Comparison of ENCODE assay signal across 15 cellular contexts in the genomic region with DNA sequence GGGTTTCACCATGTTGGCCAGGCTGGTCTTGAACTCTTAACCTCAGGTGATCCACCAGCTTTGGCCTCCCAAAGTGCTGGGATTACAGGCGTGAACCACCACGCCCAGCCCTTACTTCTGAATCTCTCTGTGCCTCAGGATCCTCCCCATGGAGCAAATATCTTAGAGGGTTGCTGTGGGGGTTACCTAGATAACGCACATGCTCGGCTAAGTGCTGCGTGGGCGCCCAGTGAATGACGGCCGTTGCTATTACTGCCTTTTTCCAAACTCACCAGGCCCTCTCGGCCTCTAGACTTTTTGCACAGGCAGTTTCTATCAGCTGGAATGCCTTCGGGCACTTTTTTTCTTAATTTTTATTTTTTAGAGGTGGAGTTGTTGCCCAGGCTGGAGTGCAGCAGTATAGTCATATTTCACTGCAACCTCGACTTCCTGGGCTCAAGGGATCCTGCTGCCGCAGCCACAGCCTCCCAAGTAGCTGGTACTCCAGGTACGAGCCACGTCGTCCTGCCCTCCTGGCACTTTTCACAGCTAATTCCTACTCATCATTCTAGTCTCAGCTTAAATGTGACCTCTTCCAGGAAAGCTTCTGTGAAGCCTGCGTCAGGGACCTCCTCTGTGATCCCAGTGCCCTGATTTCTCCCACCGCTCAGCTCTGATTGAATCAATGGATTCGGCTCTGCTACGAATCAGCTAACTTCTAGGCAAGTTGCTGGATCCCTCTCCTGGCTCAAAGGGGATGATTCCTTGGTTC. TPM values are rescaled to one million over a fixed set of nuclear protein-coding genes. Genes with fewer than 3 reads are reported as not detected.
DNase-seq lines count a peak whose midpoint lies in the region; TF ChIP-seq lines count a peak whose summit lies in the region.
"Had no signal": no experiment of that assay in that cellular context is flagged by ENCODE, and none has a peak within 500 bp of the region (broad histone marks: within the 10 kb centered on the region; RNA-seq: fewer than 3 reads in every experiment).

No MANE protein-coding gene starts in this region.

- peaks cover 6% of the 10 kb centered on the region for H3K36me3 Mint-ChIP-seq in endodermal cell (ENCODE audit: low read depth)
- H3K36me3 Mint-ChIP-seq in neural crest cell (ENCODE audit: low read depth) = no peaks in the 10 kb centered on the region

- H3K9me3 ChIP-seq in BE2C (no peaks in the 10 kb centered on the region), endodermal cell (ENCODE audit: control insufficient read depth, low read length) (no peaks in the 10 kb centered on the region), HAP-1 (no peaks in the 10 kb centered on the region)
- H3K9me3 ChIP-seq: left ventricle myocardium inferior, right lobe of liver had no signal

- H3K4me3 Mint-ChIP-seq in endodermal cell (peak overlapping the region; percentile 58), neural crest cell (peak overlapping the region; percentile 47)
- H3K4me3 Mint-ChIP-seq: stimulated activated naive CD8-positive, alpha-beta T cell treated with anti-CD3 and anti-CD28 coated beads, Interleukin-15, amount 100 ng/mL, for 72 hours had no signal

- TF ChIP-seq CTCF in BE2C (IDR thresholded peaks at IDR 0.05; ENCODE audit: low read depth, low read length) (no peak), endodermal cell (conservative IDR thresholded peaks at IDR 0.05) (no peak), neural crest cell (conservative IDR thresholded peaks at IDR 0.05) (no peak)

- no peak overlapping the region for H3K27ac ChIP-seq in endodermal cell (ENCODE audit: low read depth, low read length)
- H3K27ac ChIP-seq: left ventricle myocardium inferior, right lobe of liver, SK-N-MC had no signal

- WGBS in endodermal cell (ENCODE audit: insufficient coverage in 1 of 2, insufficient read length in 1 of 2), 2 experiments = 91% methylated on average over 15 to 19 of the region's 19 CpGs

- peaks cover 39% of the 10 kb centered on the region for H3K27me3 Mint-ChIP-seq in endodermal cell (ENCODE audit: insufficient read depth)
- H3K27me3 Mint-ChIP-seq in neural crest cell (ENCODE audit: low read depth) = peaks cover 57% of the 10 kb centered on the region
- H3K27me3 Mint-ChIP-seq: stimulated activated naive CD8-positive, alpha-beta T cell treated with anti-CD3 and anti-CD28 coated beads, Interleukin-15, amount 100 ng/mL, for 72 hours had no signal

- peak overlapping the region; percentile 20 for H3K9ac ChIP-seq in endodermal cell (ENCODE audit: extremely low read depth, low read length, poor library complexity, severe bottlenecking)

- no peaks in the 10 kb centered on the region for H3K9me3 Mint-ChIP-seq in endodermal cell
- H3K9me3 Mint-ChIP-seq in neural crest cell = no peaks in the 10 kb centered on the region
- H3K9me3 Mint-ChIP-seq: stimulated activated naive CD8-positive, alpha-beta T cell treated with anti-CD3 and anti-CD28 coated beads, Interleukin-15, amount 100 ng/mL, for 72 hours had no signal

- in situ Hi-C loops in HAP-1 (cut with MboI; ENCODE audit: low sequenced_read_pairs) = no loop called here

- H3K4me1 Mint-ChIP-seq in endodermal cell (peaks cover 34% of the 10 kb centered on the region), neural crest cell (peaks cover 29% of the 10 kb centered on the region)

- no peak for DNase-seq in BE2C
- peak; percentile 14 for DNase-seq in H7
- no peak for DNase-seq in endodermal cell
- no peak for DNase-seq in neural crest cell (ENCODE audit: low read depth, low spot score)
- DNase-seq in SKM-1 treated with dmso at 0.1 percent for 144 hours (lab: John Stamatoyannopoulos, UW; ENCODE audit: unreplicated experiment) = no peak
- DNase-seq in HAP-1 (ENCODE audit: low spot score in 2 of 2) = no peak
- DNase-seq in stimulated activated CD4-positive, alpha-beta T cell treated with anti-CD3 and anti-CD28 coated beads, Interleukin-12 subunit alpha, Interleukin-12 subunit beta, amount 100 ng/mL, for 4 hours = no peak
- DNase-seq: activated CD4-positive, alpha-beta T cell treated with anti-CD3 and anti-CD28 coated beads for 48 hours; EL; hypothalamus; left ventricle myocardium inferior; stimulated activated naive CD8-positive, alpha-beta T cell treated with anti-CD3 and anti-CD28 coated beads, Interleukin-15, amount 100 ng/mL, for 72 hours had no signal

- H3K36me3 ChIP-seq in BE2C = no peaks in the 10 kb centered on the region
- H3K36me3 ChIP-seq in H7 (replicated peaks; ENCODE audit: control insufficient read depth, insufficient read depth, low read length) = no peaks in the 10 kb centered on the region; the same call in 1 of the 2 replicates
- no peaks in the 10 kb centered on the region for H3K36me3 ChIP-seq in endodermal cell (ENCODE audit: control insufficient read depth, insufficient read depth, low read length)
- H3K36me3 ChIP-seq in HAP-1 (replicated peaks) = no peaks in the 10 kb centered on the region
- H3K36me3 ChIP-seq: right lobe of liver had no signal

- H3K4me3 ChIP-seq in BE2C (ENCODE audit: low read depth, low read length) (0 out of 2 replicates have a peak overlapping the region, but pooled peaks have one; percentile 12), H7 (ENCODE audit: insufficient read depth, low read depth, low read length) (peak overlapping the region; percentile 63; the same call in 1 of the 2 replicates), endodermal cell (ENCODE audit: low read length) (no peak overlapping the region), HAP-1 (no peak overlapping the region)
- H3K4me3 ChIP-seq: left ventricle myocardium inferior, SK-N-MC had no signal

- H3K27ac Mint-ChIP-seq in endodermal cell (no peak overlapping the region), neural crest cell (ENCODE audit: unreplicated experiment) (no peak overlapping the region)

- H3K27me3 ChIP-seq in BE2C (no peaks in the 10 kb centered on the region), H7 (ENCODE audit: control insufficient read depth, insufficient read depth, low read length) (peaks cover 8% of the 10 kb centered on the region), endodermal cell (ENCODE audit: control insufficient read depth, insufficient read depth, low read length, poor library complexity, severe bottlenecking) (peaks cover 18% of the 10 kb centered on the region), HAP-1 (ENCODE audit: low read depth) (no peaks in the 10 kb centered on the region)
- H3K27me3 ChIP-seq: right lobe of liver had no signal

- peaks cover 9% of the 10 kb centered on the region for H3K4me1 ChIP-seq in BE2C
- no peaks in the 10 kb centered on the region for H3K4me1 ChIP-seq in endodermal cell (ENCODE audit: control insufficient read depth, insufficient read depth, low read length)
- H3K4me1 ChIP-seq in HAP-1 = no peaks in the 10 kb centered on the region

RNA-seq across cellular contexts. Expression of a gene that starts 8.6 kb away (rescaled TPM):
- 12.8 TPM for polyA plus RNA-seq in BE2C (2012; ENCODE audit: insufficient read depth, insufficient read length, low read depth)
- total RNA-seq in H7 (2014; rRNA removed; shearing (Covaris generic)) = 9.3 and 10.4 TPM in 2 replicates
- total RNA-seq in endodermal cell (1 to 10 TPM; 6.7 to 9.8 TPM), neural crest cell (6.4 and 8.6 TPM in 2 replicates)
- polyA plus RNA-seq in endodermal cell (2013, experiment 1 of 2) = 5.0 TPM
- polyA plus RNA-seq in endodermal cell (2013, experiment 2 of 2) = 5.5 TPM

RNA-seq across cellular contexts. Expression of a gene that starts 14.7 kb away (rescaled TPM):
- 0.09 TPM for polyA plus RNA-seq in BE2C (2012; ENCODE audit: insufficient read depth, insufficient read length, low read depth)
- 6.2 and 6.4 TPM in 2 replicates for total RNA-seq in H7 (2014; rRNA removed; shearing (Covaris generic))
- total RNA-seq in endodermal cell (1 to 10 TPM; 3.6 to 4.8 TPM), neural crest cell (0.07 TPM in 2 replicates)
- 0.93 TPM for polyA plus RNA-seq in endodermal cell (2013, experiment 1 of 2)
- polyA plus RNA-seq in endodermal cell (2013, experiment 2 of 2) = 0.29 TPM
- total RNA-seq: left ventricle myocardium inferior, osteocyte had no signal

RNA-seq across cellular contexts. Expression of a gene that starts 41.5 kb away (rescaled TPM):
- 342 TPM for polyA plus RNA-seq in BE2C (2012; ENCODE audit: insufficient read depth, insufficient read length, low read depth)
- total RNA-seq in H7 (2014; rRNA removed; shearing (Covaris generic)) = 15.3 and 15.7 TPM in 2 replicates
- total RNA-seq in endodermal cell = 10 to 100 TPM; 17.9 to 22.1 TPM
- 26.6 TPM for polyA plus RNA-seq in endodermal cell (2013, experiment 1 of 2)
- 27.8 TPM for polyA plus RNA-seq in endodermal cell (2013, experiment 2 of 2)
- 20.4 and 22.7 TPM in 2 replicates for total RNA-seq in neural crest cell

Comparison
In these comparisons a context has a peak if more than half of its experiments do, and no peak if none do; other contexts are left out.
1. H3K4me3 ChIP-seq: peak in BE2C (single experiment) and H7 (single experiment); none in endodermal cell (single experiment) and HAP-1 (single experiment).